In the genomic region with DNA sequence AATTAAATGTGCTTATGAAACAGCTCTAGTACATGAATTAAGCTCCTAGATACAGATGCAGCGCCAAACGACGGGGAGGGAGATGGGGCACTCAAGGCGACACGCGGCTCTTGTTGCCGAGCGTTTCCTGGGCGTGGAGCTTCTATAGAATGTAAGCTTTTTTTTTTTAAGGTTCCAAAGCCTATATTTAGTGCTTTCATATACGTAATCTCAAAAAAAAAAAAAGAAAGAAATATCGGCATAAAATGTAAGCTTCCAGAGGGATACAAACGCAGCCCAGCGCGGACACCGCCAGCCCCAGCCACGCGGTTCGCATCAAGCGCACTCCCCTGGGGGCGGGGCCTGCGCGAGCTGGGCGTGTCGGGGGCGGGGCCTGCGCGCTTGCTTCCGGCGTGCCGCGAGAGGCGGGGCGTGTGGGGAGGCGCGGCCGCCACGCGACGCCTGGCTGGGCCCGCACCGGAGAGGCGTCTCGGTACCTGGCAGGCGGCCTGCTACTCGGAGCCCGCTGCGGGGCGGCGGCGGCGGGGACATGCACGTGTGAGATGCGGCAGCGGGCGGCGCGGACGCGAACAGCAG, we compare ENCODE assay signal across 8 cellular contexts. TPM values are rescaled to one million over a fixed set of nuclear protein-coding genes. Genes with fewer than 3 reads are reported as not detected.
DNase-seq lines count a peak whose midpoint lies in the region; ATAC-seq and TF ChIP-seq lines count a peak whose summit lies in the region.

A gene with protein sequence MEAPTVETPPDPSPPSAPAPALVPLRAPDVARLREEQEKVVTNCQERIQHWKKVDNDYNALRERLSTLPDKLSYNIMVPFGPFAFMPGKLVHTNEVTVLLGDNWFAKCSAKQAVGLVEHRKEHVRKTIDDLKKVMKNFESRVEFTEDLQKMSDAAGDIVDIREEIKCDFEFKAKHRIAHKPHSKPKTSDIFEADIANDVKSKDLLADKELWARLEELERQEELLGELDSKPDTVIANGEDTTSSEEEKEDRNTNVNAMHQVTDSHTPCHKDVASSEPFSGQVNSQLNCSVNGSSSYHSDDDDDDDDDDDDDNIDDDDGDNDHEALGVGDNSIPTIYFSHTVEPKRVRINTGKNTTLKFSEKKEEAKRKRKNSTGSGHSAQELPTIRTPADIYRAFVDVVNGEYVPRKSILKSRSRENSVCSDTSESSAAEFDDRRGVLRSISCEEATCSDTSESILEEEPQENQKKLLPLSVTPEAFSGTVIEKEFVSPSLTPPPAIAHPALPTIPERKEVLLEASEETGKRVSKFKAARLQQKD (plus strand): TSS at position 412 of the 576 bp plus-strand sequence. CDS start 309 bp downstream, outside the sequence.

- peak within 1 kb of the TSS; percentile 97 for H3K4me3 ChIP-seq in AG09309 (ENCODE audit: control insufficient read depth, low read depth, low read length)

- ATAC-seq in GM19025 (IDR thresholded peaks at IDR 0.05; ENCODE audit: low read depth, unreplicated experiment) (peak; percentile 89), HG03196 (IDR thresholded peaks at IDR 0.05; ENCODE audit: unreplicated experiment) (peak; percentile 85)

- DNase-seq in AG09309 (ENCODE audit: low read depth), result no peak
- peak; percentile 68 for DNase-seq in NCI-H446 treated with DMSO at 0.1 percent for 48 hours (lab: John Stamatoyannopoulos, UW)
- peak; percentile 98 for DNase-seq in activated CD4-positive, CD25-positive, alpha-beta regulatory T cell treated with anti-CD3 and anti-CD28 coated beads, Interleukin-2, amount 50 U/mL, for 72 hours
- DNase-seq in cerebellum (ENCODE audit: low spot score), result peak; percentile 97
- peak; percentile 47 for DNase-seq in kidney glomerular epithelial cell (lab: John Stamatoyannopoulos, UW)
- DNase-seq in stimulated activated CD4-positive, alpha-beta T cell treated with anti-CD3 and anti-CD28 coated beads, Interleukin-15, amount 100 ng/mL, for 48 hours (ENCODE audit: low read depth in 2 of 2), result peak; percentile 82 to 94

- TF ChIP-seq CTCF in AG09309 (IDR thresholded peaks at IDR 0.05; ENCODE audit: control insufficient read depth, insufficient read depth, low read depth, low read length, missing control alignments), result no peak

RNA-seq across cellular contexts. Expression of the gene that starts here (rescaled TPM):
- total RNA-seq in cerebellum, result 76.6 TPM
